Comparison of ENCODE assay signal across 22 cellular contexts in genomic region chr3:73762855-73763254, GRCh38.
A peak's percentile ranks its signal among the peaks of the same experiment; 100 is the strongest.
DNase-seq lines count a peak whose midpoint lies in the region; ATAC-seq, FAIRE-seq and TF ChIP-seq lines count a peak whose summit lies in the region.
"Had no signal": no experiment of that assay in that cellular context is flagged by ENCODE, and none has a peak within 500 bp of the region (broad histone marks: within the 10 kb centered on the region; RNA-seq: fewer than 3 reads in every experiment).

No MANE protein-coding gene starts in this region.

- peak overlapping the region; percentile 34; the same call in 1 of the 2 replicates for H3K18ac ChIP-seq in H1 (ENCODE audit: extremely low read depth, low read length)

- H2AFZ ChIP-seq in H1 (ENCODE audit: low read length): no peak overlapping the region

- H2AK5ac ChIP-seq in H1 (ENCODE audit: low read depth, low read length): peak overlapping the region; percentile 45; the same call in 1 of the 2 replicates

- no peak overlapping the region; a peak in 1 of 7 replicates for H3K9ac ChIP-seq in H1 (replicated peaks in 1 of 4; ENCODE audit: extremely low read depth in 1 of 4, low read depth in 3 of 4, low read length in 3 of 4)
- peak overlapping the region; percentile 41 for H3K9ac ChIP-seq in iPS-18a (ENCODE audit: low read length)
- H3K9ac ChIP-seq: BLaER1 treated with 17β-estradiol and CSF1 and Interleukin-3, amounts not matched to agents 10 nM and 100 nM had no signal

- no peaks in the 10 kb centered on the region for H3K79me1 ChIP-seq in H1 (ENCODE audit: low read depth, low read length)

- H3K27me3 ChIP-seq in HAP-1 (ENCODE audit: low read depth) (no peaks in the 10 kb centered on the region), H1 (replicated peaks in 1 of 4; ENCODE audit: control insufficient read depth in 3 of 4, extremely low read depth in 1 of 4, insufficient read depth in 3 of 4, low read length in 3 of 4) (no peaks in the 10 kb centered on the region), iPS-18a (ENCODE audit: control insufficient read depth, insufficient read depth, low read length) (no peaks in the 10 kb centered on the region)
- H3K27me3 ChIP-seq: BLaER1 treated with 17β-estradiol and CSF1 and Interleukin-3, amounts not matched to agents 10 nM and 100 nM; MG63 had no signal

- peak overlapping the region; percentile 36 to 46; a peak in 3 of 4 replicates for H3K4me2 ChIP-seq in H1 (ENCODE audit: insufficient read depth in 1 of 2, low read depth in 2 of 2, low read length in 2 of 2)
- H3K4me2 ChIP-seq: A549; BLaER1 treated with 17β-estradiol and CSF1 and Interleukin-3, amounts not matched to agents 10 nM and 100 nM had no signal

- H4K5ac ChIP-seq in H1 (ENCODE audit: insufficient read length, low read depth, low read length): peak overlapping the region; percentile 66

- peak overlapping the region; percentile 94; the same call in 1 of the 2 replicates for H2BK5ac ChIP-seq in H1 (ENCODE audit: low read depth, low read length)

- peak overlapping the region; percentile 95 for H2BK20ac ChIP-seq in H1 (ENCODE audit: low read length)

- H3K79me2 ChIP-seq in H1 (ENCODE audit: control insufficient read depth in 1 of 2, insufficient read depth in 2 of 2, low read length in 2 of 2): no peaks in the 10 kb centered on the region

- H3K23ac ChIP-seq in H1 (ENCODE audit: insufficient read length): no peak overlapping the region

- CTCF ChIA-PET in H1 (lab: Charles Lee; ENCODE audit: partially characterized antibody): interaction anchor here (0.6 to 0.9 kb wide), 2 partner anchors 84 to 255 kb away, joined by 3 read pairs; no protein-coding TSS in a partner anchor

- no peak overlapping the region for H2BK15ac ChIP-seq in H1 (ENCODE audit: low read length)

- peak overlapping the region; percentile 95 for H2BK12ac ChIP-seq in H1 (ENCODE audit: low read depth, low read length)

- H3K23me2 ChIP-seq in H1 (ENCODE audit: low read depth, low read length): no peaks in the 10 kb centered on the region

- H3K9me3 ChIP-seq in HAP-1 (no peaks in the 10 kb centered on the region), H1 (ENCODE audit: insufficient read depth in 2 of 2, low read depth in 1 of 2, low read length in 1 of 2) (no peaks in the 10 kb centered on the region; a peak in 1 of 4 replicates), iPS-18a (ENCODE audit: control insufficient read depth, low read depth, low read length) (no peaks in the 10 kb centered on the region)
- H3K9me3 ChIP-seq: A549, MG63 had no signal

- no peak overlapping the region for H3K4me3 ChIP-seq in HAP-1
- H3K4me3 ChIP-seq in H1 (ENCODE audit: extremely low read depth in 1 of 4, insufficient read depth in 2 of 4, low read depth in 3 of 4, low read length in 4 of 4): peak overlapping the region in 1 of 4 experiments; percentile 38; a peak in 1 of 8 replicates
- peak overlapping the region; percentile 21 for H3K4me3 ChIP-seq in iPS-18a (ENCODE audit: low read length)
- H3K4me3 ChIP-seq: A549; BLaER1 treated with 17β-estradiol and CSF1 and Interleukin-3, amounts not matched to agents 10 nM and 100 nM; MG63 had no signal

- POLR2A ChIA-PET in H1 (lab: Charles Lee; ENCODE audit: partially characterized antibody): no interaction called here

- FAIRE-seq in H1 (lab: Jason Lieb, UNC): peak; percentile 98
- FAIRE-seq: A549, D721Med, GM18507 had no signal

- in situ Hi-C loops in HAP-1 (cut with MboI; ENCODE audit: low sequenced_read_pairs): no loop called here

- H3K27ac ChIP-seq in H1 (ENCODE audit: low read depth, low read length) (peak overlapping the region; percentile 76; the same call in 1 of the 2 replicates), iPS-18a (ENCODE audit: low read length) (peak overlapping the region; percentile 84)
- H3K27ac ChIP-seq: A549; BLaER1 treated with 17β-estradiol and CSF1 and Interleukin-3, amounts not matched to agents 10 nM and 100 nM; RWPE1 had no signal

- no peak for TF ChIP-seq RAD21 in H1 (IDR thresholded peaks at IDR 0.05 in 1 of 2, conservative IDR thresholded peaks at IDR 0.05 in 1 of 2; ENCODE audit: low read depth in 2 of 2, low read length in 2 of 2)

- H3K14ac ChIP-seq in H1 (ENCODE audit: insufficient read length): no peak overlapping the region

- peak; percentile 72 to 91 for DNase-seq in HAP-1 (ENCODE audit: low spot score in 2 of 2)
- DNase-seq in H1 (ENCODE audit: low read depth in 1 of 2, low spot score in 2 of 2): peak; percentile 54 to 61
- DNase-seq in SW 1271 (lab: John Stamatoyannopoulos, UW): no peak
- no peak for DNase-seq in NCI-H2107 treated with DMSO at 0.1 percent for 48 hours (lab: John Stamatoyannopoulos, UW; ENCODE audit: unreplicated experiment)
- DNase-seq in NCI-H2227 treated with DMSO at 0.1 percent for 48 hours (lab: John Stamatoyannopoulos, UW): no peak
- DNase-seq: AML-193; CD4-positive, alpha-beta T cell; KBM-7; MG63; NCI-H2029; NCI-H510A; NCI-H69; SHP77 had no signal

- peak overlapping the region; percentile 95 for H4K91ac ChIP-seq in H1 (replicated peaks; ENCODE audit: insufficient read length, low read length)

- no peaks in the 10 kb centered on the region for H4K20me1 ChIP-seq in H1 (replicated peaks in 1 of 2; ENCODE audit: control insufficient read depth in 1 of 2, insufficient read depth in 2 of 2, low read length in 2 of 2)
- H4K20me1 ChIP-seq: BLaER1 treated with 17β-estradiol and CSF1 and Interleukin-3, amounts not matched to agents 10 nM and 100 nM had no signal

- TF ChIP-seq POLR2A in H1 (IDR thresholded peaks at IDR 0.05; ENCODE audit: control extremely low read depth in 1 of 2, low read depth in 2 of 2, low read length in 2 of 2): peak in 1 of 2 experiments; percentile 39; a peak in 2 of 3 replicates

- no peak overlapping the region for H3K56ac ChIP-seq in H1 (replicated peaks; ENCODE audit: insufficient read length, low read depth, low read length)

- peak overlapping the region; percentile 91 for H2BK120ac ChIP-seq in H1 (replicated peaks; ENCODE audit: low read depth, low read length)

- no peak for ATAC-seq in HG03439 (IDR thresholded peaks at IDR 0.05; ENCODE audit: unreplicated experiment)
- ATAC-seq: A549, HCT116, Panc1 had no signal

- TF ChIP-seq EP300 in H1 (IDR thresholded peaks at IDR 0.05; ENCODE audit: borderline replicate concordance in 1 of 2, low read depth in 2 of 2, low read length in 2 of 2): peak in 1 of 2 experiments; percentile 72; a peak in 1 of 3 replicates

- H3K36me3 ChIP-seq in HAP-1 (replicated peaks): no peaks in the 10 kb centered on the region
- no peaks in the 10 kb centered on the region for H3K36me3 ChIP-seq in H1 (ENCODE audit: control insufficient read depth in 2 of 4, insufficient read depth in 4 of 4, low read length in 3 of 4)
- H3K36me3 ChIP-seq in iPS-18a (ENCODE audit: control insufficient read depth, low read depth, low read length): no peaks in the 10 kb centered on the region
- H3K36me3 ChIP-seq: BLaER1 treated with 17β-estradiol and CSF1 and Interleukin-3, amounts not matched to agents 10 nM and 100 nM; MG63 had no signal

- H3K4me1 ChIP-seq in HAP-1: peaks cover 39% of the 10 kb centered on the region
- peaks cover 2 to 30% (median 18%) of the 10 kb centered on the region in 4 experiments; a peak in 6 of 7 replicates for H3K4me1 ChIP-seq in H1 (replicated peaks in 1 of 4; ENCODE audit: control insufficient read depth in 3 of 4, insufficient read depth in 4 of 4, low read length in 3 of 4)
- H3K4me1 ChIP-seq in iPS-18a (ENCODE audit: control insufficient read depth, low read depth, low read length): peaks cover 39% of the 10 kb centered on the region
- H3K4me1 ChIP-seq: A549 had no signal

- H3K4ac ChIP-seq in H1 (replicated peaks; ENCODE audit: insufficient read length, low read depth, low read length): peak overlapping the region; percentile 90

- 42% methylated on average over 5 of the region's 5 CpGs; no CpG with 5 or more reads in 1 of the 2 experiments for WGBS in H1 (ENCODE audit: extremely low coverage in 1 of 2, insufficient coverage in 1 of 2, insufficient read length in 1 of 2, insufficient replicate concordance in 2 of 2, low coverage in 1 of 2, low lambda C conversion rate in 2 of 2, missing lambda C conversion rate in 1 of 2), 2 experiments

- no peak overlapping the region for H4K8ac ChIP-seq in H1 (ENCODE audit: extremely low read depth, insufficient read depth, low read length)

- no peak for TF ChIP-seq CTCF in H1 (IDR thresholded peaks at IDR 0.05; ENCODE audit: control extremely low read depth in 1 of 3, insufficient read depth in 1 of 3, low read depth in 1 of 3, low read length in 3 of 3)

TF ChIP-seq in H1, 55 proteins besides CTCF, POLR2A, EP300 and RAD21 (continues in another document):
- TF ChIP-seq POU5F1 (IDR thresholded peaks at IDR 0.05; ENCODE audit: low read depth, low read length) (peak; percentile 97), TAF1 (IDR thresholded peaks at IDR 0.05; ENCODE audit: low read depth, low read length) (peak; percentile 54; the same call in 1 of the 2 replicates), CHD2 (IDR thresholded peaks at IDR 0.05; ENCODE audit: low read length) (no peak), CHD1 (IDR thresholded peaks at IDR 0.05; ENCODE audit: low read depth, low read length) (no peak), GTF2F1 (IDR thresholded peaks at IDR 0.05; ENCODE audit: borderline replicate concordance, low read depth, low read length) (no peak), TAF7 (optimal IDR thresholded peaks at IDR 0.05; ENCODE audit: borderline replicate concordance, low read depth, low read length) (peak; percentile 27), HDAC2 (IDR thresholded peaks at IDR 0.05; ENCODE audit: borderline replicate concordance in 1 of 2, low read depth in 2 of 2, low read length in 2 of 2) (peak in 1 of 2 experiments; percentile 44; a peak in 1 of 4 replicates), TEAD4 (IDR thresholded peaks at IDR 0.05; ENCODE audit: low read depth, low read length) (peak; percentile 85), SP1 (IDR thresholded peaks at IDR 0.05; ENCODE audit: low read depth, low read length) (peak; percentile 68), JUN (IDR thresholded peaks at IDR 0.05; ENCODE audit: low read depth, low read length) (peak; percentile 78; the same call in 1 of the 2 replicates)

Comparison
In these comparisons a context has a peak if more than half of its experiments do, and no peak if none do; other contexts are left out.
1. DNase-seq: peak in HAP-1 (2 of 2) and H1 (2 of 2); none in SW 1271 (0 of 2), NCI-H2107 treated with DMSO at 0.1 percent for 48 hours (single experiment) and NCI-H2227 treated with DMSO at 0.1 percent for 48 hours (single experiment).